14 cellular contexts compared by ENCODE assay signal in the genomic region with DNA sequence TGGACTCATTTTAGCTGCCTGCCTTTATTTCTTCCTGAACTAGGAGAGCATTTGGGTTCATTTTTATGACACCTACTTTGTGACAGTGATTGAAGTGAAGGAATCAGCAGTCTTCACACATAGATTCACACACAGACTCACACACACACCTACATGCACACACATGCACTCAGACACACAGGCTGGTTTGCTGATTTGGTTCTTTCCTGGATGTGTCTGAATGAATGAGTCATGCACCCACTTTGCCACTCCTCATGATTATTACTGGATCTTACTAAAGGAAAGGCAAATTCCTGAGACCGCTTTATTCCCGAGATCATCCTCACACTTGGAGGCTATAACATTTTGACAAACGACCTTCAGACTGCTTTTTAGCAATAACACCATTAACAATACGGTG.
DNase-seq lines count a peak whose midpoint lies in the region; ATAC-seq, FAIRE-seq and TF ChIP-seq lines count a peak whose summit lies in the region.
"Had no signal": no experiment of that assay in that cellular context is flagged by ENCODE, and none has a peak within 500 bp of the region (broad histone marks: within the 10 kb centered on the region; RNA-seq: fewer than 3 reads in every experiment).

No MANE protein-coding gene starts in this region.

- peak overlapping the region; percentile 43 for H3K27ac Mint-ChIP-seq in MCF 10A (ENCODE audit: low read depth, unreplicated experiment)
- H3K27ac Mint-ChIP-seq: activated naive CD4-positive, alpha-beta T cell treated with anti-CD3 and anti-CD28 coated beads for 36 hours had no signal

- H3K4me1 ChIP-seq in breast epithelium (no peaks in the 10 kb centered on the region), keratinocyte (ENCODE audit: control insufficient read depth, extremely low read depth, insufficient read depth, low read length) (peaks cover 47% of the 10 kb centered on the region)
- H3K4me1 ChIP-seq: upper lobe of right lung had no signal

- intact Hi-C loops in MCF 10A (cut with micrococcal nuclease): no loop called here
- intact Hi-C loops in breast epithelium (cut with DNase I; ENCODE audit: low total_unique reads): no loop called here

- ATAC-seq in GM18520 (IDR thresholded peaks at IDR 0.05; ENCODE audit: unreplicated experiment) (no peak), GM21786 (IDR thresholded peaks at IDR 0.05; ENCODE audit: unreplicated experiment) (no peak)
- ATAC-seq: left ventricle myocardium superior, upper lobe of right lung had no signal

- H3K27ac ChIP-seq in breast epithelium (no peak overlapping the region), brain microvascular endothelial cell (no peak overlapping the region), keratinocyte (ENCODE audit: control insufficient read depth, insufficient read depth, low read length) (peak overlapping the region; percentile 88)
- H3K27ac ChIP-seq: upper lobe of right lung had no signal

- H3K4me1 Mint-ChIP-seq in MCF 10A (ENCODE audit: insufficient read depth, unreplicated experiment): peaks cover 22% of the 10 kb centered on the region

- H3K27me3 Mint-ChIP-seq in MCF 10A (ENCODE audit: insufficient read depth, unreplicated experiment): no peaks in the 10 kb centered on the region

- FAIRE-seq in keratinocyte (lab: Jason Lieb, UNC): peak; percentile 97
- FAIRE-seq: D721Med had no signal

- no peaks in the 10 kb centered on the region for H3K79me2 ChIP-seq in keratinocyte (ENCODE audit: control insufficient read depth, insufficient read depth, low read length)

- BruUV-seq in MCF 10A (replicated peaks; lab: Mats Ljungman, UMichigan): no TSS peak

- dilution Hi-C loops in keratinocyte (cut with MboI; ENCODE audit: extremely low pct_ligation_motif_present, low sequenced_read_pairs): no loop called here

- H3K4me3 Mint-ChIP-seq in MCF 10A (ENCODE audit: unreplicated experiment): no peak overlapping the region
- H3K4me3 Mint-ChIP-seq: activated naive CD4-positive, alpha-beta T cell treated with anti-CD3 and anti-CD28 coated beads for 36 hours had no signal

- in situ Hi-C loops in brain microvascular endothelial cell (cut with HindIII; ENCODE audit: low pct_ligation_motif_present, low sequenced_read_pairs): no loop called here

- H3K4me3 ChIP-seq in breast epithelium (no peak overlapping the region), brain microvascular endothelial cell (ENCODE audit: low read depth, low read length) (no peak overlapping the region), keratinocyte (ENCODE audit: control insufficient read depth in 2 of 3, extremely low read depth in 1 of 3, insufficient read depth in 2 of 3, low read depth in 1 of 3, low read length in 3 of 3) (peak overlapping the region in 2 of 3 experiments; percentile 24 to 29)
- H3K4me3 ChIP-seq: upper lobe of right lung had no signal

- H3K27me3 ChIP-seq in breast epithelium (no peaks in the 10 kb centered on the region), brain microvascular endothelial cell (replicated peaks) (no peaks in the 10 kb centered on the region), keratinocyte (ENCODE audit: control insufficient read depth, extremely low read depth, insufficient read depth, low read length) (no peaks in the 10 kb centered on the region)
- H3K27me3 ChIP-seq: upper lobe of right lung had no signal

- H3K36me3 Mint-ChIP-seq in MCF 10A (ENCODE audit: insufficient read depth, unreplicated experiment): no peaks in the 10 kb centered on the region

- no peak for TF ChIP-seq CTCF in MCF 10A (IDR thresholded peaks at IDR 0.05; ENCODE audit: unreplicated experiment)
- TF ChIP-seq CTCF in breast epithelium (IDR thresholded peaks at IDR 0.05): no peak
- TF ChIP-seq CTCF in brain microvascular endothelial cell (IDR thresholded peaks at IDR 0.05; ENCODE audit: low read depth, low read length, missing control alignments): no peak
- no peak for TF ChIP-seq CTCF in keratinocyte (optimal IDR thresholded peaks at IDR 0.05 in 1 of 3, IDR thresholded peaks at IDR 0.05 in 1 of 3, conservative IDR thresholded peaks at IDR 0.05 in 1 of 3; ENCODE audit: extremely low read depth in 1 of 3, insufficient read depth in 2 of 3, low read length in 3 of 3)

- no peak for TF ChIP-seq POLR2A in breast epithelium (IDR thresholded peaks at IDR 0.05)

- H3K36me3 ChIP-seq in breast epithelium (no peaks in the 10 kb centered on the region), brain microvascular endothelial cell (replicated peaks) (no peaks in the 10 kb centered on the region), keratinocyte (ENCODE audit: control insufficient read depth in 2 of 2, extremely low read depth in 1 of 2, insufficient read depth in 2 of 2, low read length in 2 of 2) (no peaks in the 10 kb centered on the region)
- H3K36me3 ChIP-seq: upper lobe of right lung had no signal

- H2AFZ ChIP-seq in keratinocyte (ENCODE audit: control insufficient read depth, low read length): no peak overlapping the region

- DNase-seq in MCF 10A (ENCODE audit: unreplicated experiment) (peak; percentile 72), breast epithelium (ENCODE audit: low spot score in 2 of 2) (no peak), brain microvascular endothelial cell (peak; percentile 54), keratinocyte (ENCODE audit: low read depth, low spot score) (peak; percentile 98)
- no peak for DNase-seq in stimulated activated CD4-positive, alpha-beta T cell treated with anti-CD3 and anti-CD28 coated beads, Interleukin-15, amount 100 ng/mL, for 24 hours
- no peak for DNase-seq in activated CD4-positive, alpha-beta T cell treated with anti-CD3 and anti-CD28 coated beads for 1 hour
- DNase-seq: left ventricle myocardium superior; NCI-H510A treated with DMSO at 0.1 percent for 48 hours; stimulated activated CD4-positive, alpha-beta T cell treated with anti-CD3 and anti-CD28 coated beads, Interleukin-12 subunit alpha, Interleukin-12 subunit beta, amount 100 ng/mL, for 4 hours; upper lobe of right lung had no signal

- POLR2A ChIA-PET in MCF 10A (lab: Yijun Ruan, JAX): interaction anchor here (1.1 to 1.5 kb wide), 3 partner anchors 12 to 265 kb away, joined by 3 to 14 read pairs (median 3); no protein-coding TSS in a partner anchor

- H3K9me3 ChIP-seq in breast epithelium (no peaks in the 10 kb centered on the region), keratinocyte (ENCODE audit: control insufficient read depth, low read depth, low read length) (no peaks in the 10 kb centered on the region)
- H3K9me3 ChIP-seq: upper lobe of right lung had no signal

- H3K9ac ChIP-seq in keratinocyte (ENCODE audit: control insufficient read depth, extremely low read depth, insufficient read depth, low read length): peak overlapping the region; percentile 56

- no peaks in the 10 kb centered on the region for H4K20me1 ChIP-seq in keratinocyte (ENCODE audit: control insufficient read depth, extremely low read depth, insufficient read depth, low read length)

- H3K9me3 Mint-ChIP-seq in MCF 10A (ENCODE audit: unreplicated experiment): peaks cover 5% of the 10 kb centered on the region
- H3K9me3 Mint-ChIP-seq: activated naive CD4-positive, alpha-beta T cell treated with anti-CD3 and anti-CD28 coated beads for 36 hours had no signal

- CTCF ChIA-PET in MCF 10A (lab: Yijun Ruan, JAX): no interaction called here

- H3K9me1 ChIP-seq in keratinocyte (ENCODE audit: control insufficient read depth, extremely low read depth, insufficient read depth, low read length): no peaks in the 10 kb centered on the region

- H3K4me2 ChIP-seq in keratinocyte (ENCODE audit: control insufficient read depth, extremely low read depth, insufficient read depth, low read depth, low read length): peak overlapping the region; percentile 65

Comparison
In these comparisons a context has a peak if more than half of its experiments do, and no peak if none do; other contexts are left out.
1. DNase-seq: peak in MCF 10A (single experiment), brain microvascular endothelial cell (single experiment) and keratinocyte (single experiment); none in breast epithelium (0 of 2), stimulated activated CD4-positive, alpha-beta T cell treated with anti-CD3 and anti-CD28 coated beads, Interleukin-15, amount 100 ng/mL, for 24 hours (single experiment) and activated CD4-positive, alpha-beta T cell treated with anti-CD3 and anti-CD28 coated beads for 1 hour (single experiment).
2. H3K4me3 ChIP-seq: peak in keratinocyte (2 of 3); none in breast epithelium (0 of 3) and brain microvascular endothelial cell (single experiment).